8 cellular contexts compared by ENCODE assay signal in genomic region chrX:103404225-103405008, GRCh38. TPM values are rescaled to one million over a fixed set of nuclear protein-coding genes. Genes with fewer than 3 reads are reported as not detected.
DNase-seq lines count a peak whose midpoint lies in the region; ATAC-seq and TF ChIP-seq lines count a peak whose summit lies in the region.

No MANE protein-coding gene starts in this region.

- peaks cover 1 to 11% (median 7%) of the 10 kb centered on the region in 4 donors for H3K4me1 Mint-ChIP-seq in CD4-positive, alpha-beta memory T cell
- H3K4me1 Mint-ChIP-seq in glutamatergic neuron (ENCODE audit: low read depth, unreplicated experiment) = no peaks in the 10 kb centered on the region

- H3K36me3 ChIP-seq in CD4-positive, alpha-beta memory T cell (ENCODE audit: insufficient read depth, low read length) = no peaks in the 10 kb centered on the region
- no peaks in the 10 kb centered on the region for H3K36me3 ChIP-seq in osteoblast (ENCODE audit: insufficient read depth, low read length)
- no peaks in the 10 kb centered on the region for H3K36me3 ChIP-seq in urinary bladder (ENCODE audit: insufficient read depth)

- TF ChIP-seq CTCF in glutamatergic neuron (IDR thresholded peaks at IDR 0.05; ENCODE audit: partially characterized antibody, unreplicated experiment) (no peak), osteoblast (IDR thresholded peaks at IDR 0.05; ENCODE audit: extremely low read depth, low read depth, low read length) (no peak)

- H2AFZ ChIP-seq in osteoblast (ENCODE audit: low read length) = peak overlapping the region; percentile 19

- no peaks in the 10 kb centered on the region for H4K20me1 ChIP-seq in osteoblast (ENCODE audit: insufficient read depth, low read length)

- no peaks in the 10 kb centered on the region for H3K9me3 ChIP-seq in CD4-positive, alpha-beta memory T cell (ENCODE audit: control insufficient read depth in 1 of 2, low read length in 2 of 2)
- H3K9me3 ChIP-seq in osteoblast (ENCODE audit: low read depth, low read length) = no peaks in the 10 kb centered on the region

- no peaks in the 10 kb centered on the region for H3K36me3 Mint-ChIP-seq in CD4-positive, alpha-beta memory T cell
- H3K36me3 Mint-ChIP-seq in glutamatergic neuron (ENCODE audit: unreplicated experiment) = no peaks in the 10 kb centered on the region

- peak; percentile 18 to 46 (median 25) for DNase-seq in CD4-positive, alpha-beta memory T cell
- DNase-seq in NCI-H748 treated with DMSO at 0.1 percent for 48 hours (lab: John Stamatoyannopoulos, UW) (peak; percentile 0), glutamatergic neuron (peak; percentile 68), osteoblast (ENCODE audit: insufficient read length, low spot score, missing footprints) (no peak)
- DNase-seq in activated effector memory CD4-positive, alpha-beta T cell treated with anti-CD3 and anti-CD28 coated beads, Interleukin-2, amount 50 U/mL, for 16 hours = peak; percentile 68

- no peaks in the 10 kb centered on the region for H3K4me1 ChIP-seq in CD4-positive, alpha-beta memory T cell (ENCODE audit: insufficient read depth, low read length)
- H3K4me1 ChIP-seq in osteoblast (ENCODE audit: insufficient read depth, low read length) (peaks cover 15% of the 10 kb centered on the region), urinary bladder (ENCODE audit: insufficient read depth) (no peaks in the 10 kb centered on the region)

- no peaks in the 10 kb centered on the region for H3K27me3 Mint-ChIP-seq in CD4-positive, alpha-beta memory T cell
- no peaks in the 10 kb centered on the region for H3K27me3 Mint-ChIP-seq in glutamatergic neuron (ENCODE audit: unreplicated experiment)

- peak overlapping the region; percentile 82 for H3K4me2 ChIP-seq in osteoblast (ENCODE audit: insufficient read depth, low read length)

- no peak overlapping the region for H3K27ac ChIP-seq in CD4-positive, alpha-beta memory T cell (ENCODE audit: low read depth, low read length)
- H3K27ac ChIP-seq in osteoblast (ENCODE audit: low read depth, low read length) (peak overlapping the region; percentile 79), urinary bladder (ENCODE audit: low read depth) (no peak overlapping the region)

- 3% methylated on average over 19 of the region's 19 CpGs for WGBS in urinary bladder

- intact Hi-C loops in CD4-positive, alpha-beta memory T cell (cut with micrococcal nuclease) = no loop called here

- peak; percentile 90 for ATAC-seq in GM19328 (IDR thresholded peaks at IDR 0.05; ENCODE audit: unreplicated experiment)
- ATAC-seq in HG03342 (IDR thresholded peaks at IDR 0.05; ENCODE audit: unreplicated experiment) = peak; percentile 94

- CTCF ChIA-PET in CD4-positive, alpha-beta memory T cell (lab: Charles Lee; ENCODE audit: partially characterized antibody) = no interaction called here

- H3K9me3 Mint-ChIP-seq in CD4-positive, alpha-beta memory T cell = no peaks in the 10 kb centered on the region
- H3K9me3 Mint-ChIP-seq in glutamatergic neuron (ENCODE audit: unreplicated experiment) = peaks cover 2% of the 10 kb centered on the region

- no peaks in the 10 kb centered on the region for H3K27me3 ChIP-seq in CD4-positive, alpha-beta memory T cell (ENCODE audit: insufficient read depth, low read length)
- H3K27me3 ChIP-seq in osteoblast (ENCODE audit: insufficient read depth, low read length) = no peaks in the 10 kb centered on the region

- peak overlapping the region in 6 of 7 donors; percentile 37 to 78 (median 46) for H3K27ac Mint-ChIP-seq in CD4-positive, alpha-beta memory T cell
- H3K27ac Mint-ChIP-seq in glutamatergic neuron (ENCODE audit: unreplicated experiment) = peak overlapping the region; percentile 92

- peak overlapping the region in 1 of 2 donors; percentile 43 for H3K4me3 ChIP-seq in CD4-positive, alpha-beta memory T cell (ENCODE audit: low read length in 2 of 2)
- H3K4me3 ChIP-seq in osteoblast (ENCODE audit: insufficient read depth, low read length) (peak overlapping the region; percentile 72), urinary bladder (ENCODE audit: low read depth, low read length) (peak overlapping the region; percentile 43)

- H3K79me2 ChIP-seq in osteoblast (ENCODE audit: insufficient read depth, low read length) = peaks cover 4% of the 10 kb centered on the region

- POLR2A ChIA-PET in CD4-positive, alpha-beta memory T cell (lab: Charles Lee; ENCODE audit: partially characterized antibody) = interaction anchor here (0.8 kb wide), 1 partner anchor 56 kb away, joined by 3 read pairs; no protein-coding TSS in a partner anchor

- H3K4me3 Mint-ChIP-seq in CD4-positive, alpha-beta memory T cell = peak overlapping the region; percentile 60 to 91 (median 82)
- H3K4me3 Mint-ChIP-seq in glutamatergic neuron (ENCODE audit: unreplicated experiment) = peak overlapping the region; percentile 92

RNA-seq across cellular contexts. Expression of gene BEX3, which starts 28.1 kb away (rescaled TPM):
- total RNA-seq in CD4-positive, alpha-beta memory T cell = 10 to 100 TPM; 50.6 to 52.7 TPM
- 10 to 100 TPM; 85.3 to 94.0 TPM for polyA plus RNA-seq in CD4-positive, alpha-beta memory T cell
- total RNA-seq in glutamatergic neuron (ENCODE audit: unreplicated experiment) = 242 TPM
- total RNA-seq in osteoblast = 144 and 150 TPM in 2 replicates
- total RNA-seq in urinary bladder = 175 TPM
- 153 TPM for polyA plus RNA-seq in urinary bladder

RNA-seq across cellular contexts. Expression of gene TCEAL9, which starts 48.1 kb away (rescaled TPM):
- total RNA-seq in CD4-positive, alpha-beta memory T cell = 1 to 10 TPM; 2.0 to 2.4 TPM
- 1 to 10 TPM; 1.0 to 3.0 TPM for polyA plus RNA-seq in CD4-positive, alpha-beta memory T cell
- total RNA-seq in glutamatergic neuron (ENCODE audit: unreplicated experiment) = 27.0 TPM
- total RNA-seq in osteoblast = 96.4 and 110 TPM in 2 replicates
- 102 TPM for total RNA-seq in urinary bladder
- 102 TPM for polyA plus RNA-seq in urinary bladder
